Comparison of ENCODE assay signal across 1 cellular context in the genomic region with DNA sequence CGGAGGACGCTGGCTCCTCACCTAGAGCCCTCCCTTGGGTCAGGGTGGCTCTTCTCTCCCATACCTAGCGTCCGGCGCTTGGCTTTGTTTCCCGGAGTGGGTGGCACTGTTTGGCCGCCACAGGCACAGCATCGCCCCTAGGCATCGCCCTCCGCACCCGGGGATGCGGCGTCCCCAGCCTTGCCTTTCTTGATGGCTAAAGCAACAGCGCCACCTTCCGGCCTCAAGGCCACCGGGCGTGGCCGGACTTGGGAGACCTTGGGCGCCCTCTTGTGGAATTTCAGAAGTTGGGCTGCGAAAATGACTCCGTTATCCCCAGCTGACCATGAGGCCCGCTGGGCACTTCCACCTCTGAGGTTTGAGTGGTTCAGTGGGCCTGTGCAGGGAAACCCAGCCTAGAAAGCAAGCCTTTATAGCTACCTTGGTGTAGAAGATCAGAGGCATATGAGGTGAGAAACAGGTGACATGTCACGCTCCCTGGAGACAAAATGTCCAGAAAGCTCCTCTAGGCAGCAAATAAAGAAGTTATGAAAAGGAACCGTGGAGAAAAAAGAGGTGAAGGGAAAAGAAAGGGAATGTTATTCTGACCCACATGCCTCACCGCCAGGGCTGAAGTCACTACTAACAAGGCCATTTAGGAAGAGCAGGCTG.
TF ChIP-seq lines count a peak whose summit lies in the region.

No MANE protein-coding gene starts in this region.

TF ChIP-seq in GM12878, 131 proteins besides CTCF, POLR2A, EP300 and RAD21 (continued from another document and continues in another):
- TF ChIP-seq ZBTB33 (IDR thresholded peaks at IDR 0.05) (no peak), FOXK2 (IDR thresholded peaks at IDR 0.05) (no peak), CHD4 (IDR thresholded peaks at IDR 0.05) (no peak), MTA2 (IDR thresholded peaks at IDR 0.05; ENCODE audit: low read depth) (no peak), RELA (IDR thresholded peaks at IDR 0.05; ENCODE audit: borderline replicate concordance, partially characterized antibody) (peak; percentile 10), ESRRA (IDR thresholded peaks at IDR 0.05; ENCODE audit: low read length) (no peak), ASH2L (IDR thresholded peaks at IDR 0.05; ENCODE audit: borderline replicate concordance, low read depth) (no peak), MYC (IDR thresholded peaks at IDR 0.05; ENCODE audit: insufficient read depth, insufficient read length, insufficient replicate concordance, low read length, severe bottlenecking) (no peak), HDAC2 (IDR thresholded peaks at IDR 0.05) (no peak), CHD2 (IDR thresholded peaks at IDR 0.05; ENCODE audit: borderline replicate concordance, low read depth, low read length) (no peak), LARP7 (IDR thresholded peaks at IDR 0.05) (peak; percentile 53; the same call in 1 of the 2 replicates), SREBF1 (IDR thresholded peaks at IDR 0.05; ENCODE audit: low read length) (no peak), ZSCAN29 (IDR thresholded peaks at IDR 0.05) (peak; percentile 19; the same call in 1 of the 2 replicates), NRF1 (conservative IDR thresholded peaks at IDR 0.05; ENCODE audit: low read depth, low read length) (no peak; the same call in 1 of the 2 replicates), ZNF24 (IDR thresholded peaks at IDR 0.05) (no peak), ZNF384 (IDR thresholded peaks at IDR 0.05; ENCODE audit: borderline replicate concordance, low read depth, low read length) (no peak), IRF4 (IDR thresholded peaks at IDR 0.05; ENCODE audit: low read depth, low read length) (0 out of 2 replicates have a peak, but pooled peaks have one; percentile 26), REST (IDR thresholded peaks at IDR 0.05; ENCODE audit: low read depth, low read length) (no peak), MEF2B (IDR thresholded peaks at IDR 0.05; ENCODE audit: partially characterized antibody, poor library complexity, severe bottlenecking) (no peak), HCFC1 (IDR thresholded peaks at IDR 0.05; ENCODE audit: low read length) (no peak), NR2F1 (conservative IDR thresholded peaks at IDR 0.05) (no peak), MLLT1 (IDR thresholded peaks at IDR 0.05) (no peak), BCL3 (IDR thresholded peaks at IDR 0.05; ENCODE audit: borderline replicate concordance, insufficient read depth, low read depth, low read length, poor library complexity, severe bottlenecking) (no peak), ETV6 (conservative IDR thresholded peaks at IDR 0.05 in 1 of 2, IDR thresholded peaks at IDR 0.05 in 1 of 2; ENCODE audit: borderline replicate concordance in 1 of 2, low read depth in 1 of 2) (no peak), EED (IDR thresholded peaks at IDR 0.05; ENCODE audit: low read depth) (no peak), ZNF217 (IDR thresholded peaks at IDR 0.05) (no peak), RB1 (IDR thresholded peaks at IDR 0.05; ENCODE audit: borderline replicate concordance) (peak; percentile 62; the same call in 1 of the 2 replicates), CREB1 (IDR thresholded peaks at IDR 0.05; ENCODE audit: low read depth) (0 out of 2 replicates have a peak, but pooled peaks have one; percentile 14), NFXL1 (IDR thresholded peaks at IDR 0.05; ENCODE audit: borderline replicate concordance) (no peak), EGR1 (IDR thresholded peaks at IDR 0.05; ENCODE audit: borderline replicate concordance in 1 of 2, low read depth in 2 of 2, low read length in 2 of 2) (no peak), SRF (IDR thresholded peaks at IDR 0.05; ENCODE audit: low read depth in 2 of 2, low read length in 2 of 2) (0 out of 4 replicates have a peak, but pooled peaks of 1 of the 2 experiments have one; percentile 17), SMC3 (IDR thresholded peaks at IDR 0.05; ENCODE audit: borderline replicate concordance, low read length) (peak; percentile 100), PKNOX1 (IDR thresholded peaks at IDR 0.05) (no peak), MAX (IDR thresholded peaks at IDR 0.05; ENCODE audit: low read depth, low read length) (no peak)
- TF ChIP-seq, protein P1, sequence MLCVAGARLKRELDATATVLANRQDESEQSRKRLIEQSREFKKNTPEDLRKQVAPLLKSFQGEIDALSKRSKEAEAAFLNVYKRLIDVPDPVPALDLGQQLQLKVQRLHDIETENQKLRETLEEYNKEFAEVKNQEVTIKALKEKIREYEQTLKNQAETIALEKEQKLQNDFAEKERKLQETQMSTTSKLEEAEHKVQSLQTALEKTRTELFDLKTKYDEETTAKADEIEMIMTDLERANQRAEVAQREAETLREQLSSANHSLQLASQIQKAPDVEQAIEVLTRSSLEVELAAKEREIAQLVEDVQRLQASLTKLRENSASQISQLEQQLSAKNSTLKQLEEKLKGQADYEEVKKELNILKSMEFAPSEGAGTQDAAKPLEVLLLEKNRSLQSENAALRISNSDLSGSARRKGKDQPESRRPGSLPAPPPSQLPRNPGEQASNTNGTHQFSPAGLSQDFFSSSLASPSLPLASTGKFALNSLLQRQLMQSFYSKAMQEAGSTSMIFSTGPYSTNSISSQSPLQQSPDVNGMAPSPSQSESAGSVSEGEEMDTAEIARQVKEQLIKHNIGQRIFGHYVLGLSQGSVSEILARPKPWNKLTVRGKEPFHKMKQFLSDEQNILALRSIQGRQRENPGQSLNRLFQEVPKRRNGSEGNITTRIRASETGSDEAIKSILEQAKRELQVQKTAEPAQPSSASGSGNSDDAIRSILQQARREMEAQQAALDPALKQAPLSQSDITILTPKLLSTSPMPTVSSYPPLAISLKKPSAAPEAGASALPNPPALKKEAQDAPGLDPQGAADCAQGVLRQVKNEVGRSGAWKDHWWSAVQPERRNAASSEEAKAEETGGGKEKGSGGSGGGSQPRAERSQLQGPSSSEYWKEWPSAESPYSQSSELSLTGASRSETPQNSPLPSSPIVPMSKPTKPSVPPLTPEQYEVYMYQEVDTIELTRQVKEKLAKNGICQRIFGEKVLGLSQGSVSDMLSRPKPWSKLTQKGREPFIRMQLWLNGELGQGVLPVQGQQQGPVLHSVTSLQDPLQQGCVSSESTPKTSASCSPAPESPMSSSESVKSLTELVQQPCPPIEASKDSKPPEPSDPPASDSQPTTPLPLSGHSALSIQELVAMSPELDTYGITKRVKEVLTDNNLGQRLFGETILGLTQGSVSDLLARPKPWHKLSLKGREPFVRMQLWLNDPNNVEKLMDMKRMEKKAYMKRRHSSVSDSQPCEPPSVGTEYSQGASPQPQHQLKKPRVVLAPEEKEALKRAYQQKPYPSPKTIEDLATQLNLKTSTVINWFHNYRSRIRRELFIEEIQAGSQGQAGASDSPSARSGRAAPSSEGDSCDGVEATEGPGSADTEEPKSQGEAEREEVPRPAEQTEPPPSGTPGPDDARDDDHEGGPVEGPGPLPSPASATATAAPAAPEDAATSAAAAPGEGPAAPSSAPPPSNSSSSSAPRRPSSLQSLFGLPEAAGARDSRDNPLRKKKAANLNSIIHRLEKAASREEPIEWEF (IDR thresholded peaks at IDR 0.05; ENCODE audit: insufficient replicate concordance, low read depth, low read length) = no peak
- TF ChIP-seq, protein P2, sequence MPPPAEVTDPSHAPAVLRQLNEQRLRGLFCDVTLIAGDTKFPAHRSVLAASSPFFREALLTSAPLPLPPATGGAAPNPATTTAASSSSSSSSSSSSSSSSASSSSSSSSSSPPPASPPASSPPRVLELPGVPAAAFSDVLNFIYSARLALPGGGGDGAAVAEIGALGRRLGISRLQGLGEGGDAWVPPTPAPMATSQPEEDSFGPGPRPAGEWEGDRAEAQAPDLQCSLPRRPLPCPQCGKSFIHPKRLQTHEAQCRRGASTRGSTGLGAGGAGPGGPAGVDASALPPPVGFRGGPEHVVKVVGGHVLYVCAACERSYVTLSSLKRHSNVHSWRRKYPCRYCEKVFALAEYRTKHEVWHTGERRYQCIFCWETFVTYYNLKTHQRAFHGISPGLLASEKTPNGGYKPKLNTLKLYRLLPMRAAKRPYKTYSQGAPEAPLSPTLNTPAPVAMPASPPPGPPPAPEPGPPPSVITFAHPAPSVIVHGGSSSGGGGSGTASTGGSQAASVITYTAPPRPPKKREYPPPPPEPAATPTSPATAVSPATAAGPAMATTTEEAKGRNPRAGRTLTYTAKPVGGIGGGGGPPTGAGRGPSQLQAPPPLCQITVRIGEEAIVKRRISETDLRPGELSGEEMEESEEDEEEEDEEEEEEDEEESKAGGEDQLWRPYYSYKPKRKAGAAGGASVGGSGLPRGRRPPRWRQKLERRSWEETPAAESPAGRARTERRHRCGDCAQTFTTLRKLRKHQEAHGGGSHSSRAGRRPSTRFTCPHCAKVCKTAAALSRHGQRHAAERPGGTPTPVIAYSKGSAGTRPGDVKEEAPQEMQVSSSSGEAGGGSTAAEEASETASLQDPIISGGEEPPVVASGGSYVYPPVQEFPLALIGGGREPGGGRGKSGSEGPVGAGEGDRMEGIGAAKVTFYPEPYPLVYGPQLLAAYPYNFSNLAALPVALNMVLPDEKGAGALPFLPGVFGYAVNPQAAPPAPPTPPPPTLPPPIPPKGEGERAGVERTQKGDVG (CRISPR knock-in tag; IDR thresholded peaks at IDR 0.05) = no peak
